Comparison of ENCODE assay signal across 1 cellular context in the genomic region with DNA sequence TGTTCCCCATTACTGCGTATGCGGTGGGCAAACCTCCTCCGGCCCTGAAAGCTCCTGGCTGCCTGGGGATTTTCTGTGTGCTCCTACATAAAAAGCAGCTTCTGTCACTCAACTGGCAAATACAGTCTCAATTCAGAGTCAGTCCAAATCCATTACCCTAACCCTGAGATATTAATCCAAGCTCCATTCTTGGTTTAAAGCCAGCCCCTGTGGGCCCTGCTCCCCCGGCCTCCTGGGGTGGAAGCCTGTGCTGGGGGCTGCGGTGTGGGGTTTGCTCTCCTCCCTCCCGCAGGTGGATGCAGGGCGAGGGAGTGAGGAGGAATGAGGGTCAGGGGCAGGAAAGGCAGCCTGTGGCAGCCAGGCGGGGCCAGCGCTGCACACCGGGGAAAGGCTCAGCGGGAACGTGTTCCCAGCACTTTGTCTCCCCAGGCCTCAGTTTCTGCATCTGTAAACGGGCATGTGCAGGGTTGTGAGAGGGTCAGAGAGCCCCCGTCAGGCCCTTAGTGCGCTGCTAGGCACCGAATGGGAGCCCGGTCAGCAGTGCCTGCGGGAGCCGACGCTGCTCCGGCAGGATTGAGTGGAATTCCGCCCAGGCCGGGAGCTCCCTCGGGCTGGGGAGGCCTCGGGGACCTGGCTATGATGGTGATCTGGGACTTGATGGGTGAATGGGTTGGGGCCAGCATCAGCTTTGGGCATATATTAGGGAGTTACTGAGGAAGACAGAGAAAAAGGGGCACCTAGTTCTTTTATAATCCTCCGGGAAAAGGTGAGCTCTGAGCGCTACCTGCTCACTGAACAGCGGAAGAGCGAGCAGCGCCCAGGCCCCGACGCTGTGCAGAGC.
TF ChIP-seq lines count a peak whose summit lies in the region.

No MANE protein-coding gene starts in this region.

TF ChIP-seq in HepG2, 621 proteins besides CTCF, POLR2A, EP300 and RAD21 (continued from another document and continues in another):
- TF ChIP-seq ZNF609 (CRISPR knock-in tag; IDR thresholded peaks at IDR 0.05; ENCODE audit: borderline replicate concordance) (no peak), TRIM24 (CRISPR knock-in tag; IDR thresholded peaks at IDR 0.05) (no peak), GFI1 (CRISPR knock-in tag; IDR thresholded peaks at IDR 0.05; ENCODE audit: borderline replicate concordance) (peak; percentile 48; the same call in 1 of the 2 replicates), MAFF (IDR thresholded peaks at IDR 0.05; ENCODE audit: low read depth, low read length) (no peak), POLR2AphosphoS5 (IDR thresholded peaks at IDR 0.05; ENCODE audit: low read depth, low read length) (no peak), ZNF180 (CRISPR knock-in tag; IDR thresholded peaks at IDR 0.05; ENCODE audit: borderline replicate concordance, low read depth) (no peak), SRF (IDR thresholded peaks at IDR 0.05; ENCODE audit: low read depth, low read length) (no peak), SNAI1 (CRISPR knock-in tag; IDR thresholded peaks at IDR 0.05; ENCODE audit: borderline replicate concordance) (0 out of 2 replicates have a peak, but pooled peaks have one; percentile 68), RFX1 (IDR thresholded peaks at IDR 0.05) (no peak), ZNF317 (CRISPR knock-in tag; IDR thresholded peaks at IDR 0.05) (peak; percentile 62; the same call in 1 of the 2 replicates), ZNF276 (CRISPR knock-in tag; IDR thresholded peaks at IDR 0.05; ENCODE audit: low read depth) (no peak), RBFOX2 (IDR thresholded peaks at IDR 0.05; ENCODE audit: low read depth, low read length) (0 out of 2 replicates have a peak, but pooled peaks have one; percentile 23), ZNF660 (CRISPR knock-in tag; IDR thresholded peaks at IDR 0.05; ENCODE audit: borderline replicate concordance, low read depth) (no peak), MEIS2 (CRISPR knock-in tag; IDR thresholded peaks at IDR 0.05) (no peak), GPN1 (CRISPR knock-in tag; IDR thresholded peaks at IDR 0.05; ENCODE audit: borderline replicate concordance) (no peak), ZNF264 (CRISPR knock-in tag; IDR thresholded peaks at IDR 0.05) (no peak), BRD4 (CRISPR knock-in tag; IDR thresholded peaks at IDR 0.05) (no peak), TBX2 (CRISPR knock-in tag; IDR thresholded peaks at IDR 0.05; ENCODE audit: borderline replicate concordance) (no peak), ADNP (CRISPR knock-in tag; IDR thresholded peaks at IDR 0.05) (no peak), SAP130 (CRISPR knock-in tag; IDR thresholded peaks at IDR 0.05; ENCODE audit: low read depth) (no peak; the same call in 1 of the 2 replicates), ZXDC (CRISPR knock-in tag; IDR thresholded peaks at IDR 0.05) (no peak), PRDM15 (CRISPR knock-in tag; IDR thresholded peaks at IDR 0.05) (no peak), SP4 (CRISPR knock-in tag; IDR thresholded peaks at IDR 0.05) (no peak), ATF4 (CRISPR knock-in tag; IDR thresholded peaks at IDR 0.05) (no peak), ZNF607 (CRISPR knock-in tag; IDR thresholded peaks at IDR 0.05; ENCODE audit: borderline replicate concordance) (no peak), HDAC1 (CRISPR knock-in tag; IDR thresholded peaks at IDR 0.05) (peak; percentile 6; the same call in 1 of the 2 replicates), ZFP82 (CRISPR knock-in tag; IDR thresholded peaks at IDR 0.05; ENCODE audit: borderline replicate concordance) (0 out of 2 replicates have a peak, but pooled peaks have one; percentile 5), PATZ1 (CRISPR knock-in tag; IDR thresholded peaks at IDR 0.05) (peak; percentile 30; the same call in 1 of the 2 replicates), SOX13 (IDR thresholded peaks at IDR 0.05) (0 out of 2 replicates have a peak, but pooled peaks have one; percentile 18), SOX13 (CRISPR knock-in tag; conservative IDR thresholded peaks at IDR 0.05 in 1 of 2, IDR thresholded peaks at IDR 0.05 in 1 of 2) (no peak), FOSL1 (CRISPR knock-in tag; IDR thresholded peaks at IDR 0.05; ENCODE audit: borderline replicate concordance) (no peak)
- TF ChIP-seq, protein P1, sequence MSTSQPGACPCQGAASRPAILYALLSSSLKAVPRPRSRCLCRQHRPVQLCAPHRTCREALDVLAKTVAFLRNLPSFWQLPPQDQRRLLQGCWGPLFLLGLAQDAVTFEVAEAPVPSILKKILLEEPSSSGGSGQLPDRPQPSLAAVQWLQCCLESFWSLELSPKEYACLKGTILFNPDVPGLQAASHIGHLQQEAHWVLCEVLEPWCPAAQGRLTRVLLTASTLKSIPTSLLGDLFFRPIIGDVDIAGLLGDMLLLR (CRISPR knock-in tag; IDR thresholded peaks at IDR 0.05): peak; percentile 55; the same call in 1 of the 2 replicates
- TF ChIP-seq, protein P2, sequence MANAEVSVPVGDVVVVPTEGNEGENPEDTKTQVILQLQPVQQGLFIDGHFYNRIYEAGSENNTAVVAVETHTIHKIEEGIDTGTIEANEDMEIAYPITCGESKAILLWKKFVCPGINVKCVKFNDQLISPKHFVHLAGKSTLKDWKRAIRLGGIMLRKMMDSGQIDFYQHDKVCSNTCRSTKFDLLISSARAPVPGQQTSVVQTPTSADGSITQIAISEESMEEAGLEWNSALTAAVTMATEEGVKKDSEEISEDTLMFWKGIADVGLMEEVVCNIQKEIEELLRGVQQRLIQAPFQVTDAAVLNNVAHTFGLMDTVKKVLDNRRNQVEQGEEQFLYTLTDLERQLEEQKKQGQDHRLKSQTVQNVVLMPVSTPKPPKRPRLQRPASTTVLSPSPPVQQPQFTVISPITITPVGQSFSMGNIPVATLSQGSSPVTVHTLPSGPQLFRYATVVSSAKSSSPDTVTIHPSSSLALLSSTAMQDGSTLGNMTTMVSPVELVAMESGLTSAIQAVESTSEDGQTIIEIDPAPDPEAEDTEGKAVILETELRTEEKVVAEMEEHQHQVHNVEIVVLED (CRISPR knock-in tag; IDR thresholded peaks at IDR 0.05; ENCODE audit: borderline replicate concordance): no peak
- TF ChIP-seq, protein P3, sequence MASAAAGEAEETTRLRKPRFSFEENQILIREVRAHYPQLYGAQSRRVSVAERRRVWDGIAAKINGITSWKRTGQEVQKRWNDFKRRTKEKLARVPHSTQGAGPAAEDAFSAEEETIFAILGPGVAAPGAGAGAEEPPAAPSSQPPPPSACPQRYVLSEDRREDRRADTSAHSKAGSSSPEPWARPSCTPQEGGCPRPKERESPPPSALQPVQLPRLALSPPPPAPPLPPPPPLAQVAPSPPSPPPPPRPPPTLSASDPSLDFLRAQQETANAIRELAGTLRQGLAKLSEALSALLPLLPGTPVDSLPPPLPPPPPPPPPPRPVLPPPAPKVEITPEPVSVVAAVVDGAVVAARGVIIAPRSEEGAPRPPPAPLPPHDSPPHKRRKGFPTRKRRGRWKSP (CRISPR knock-in tag; IDR thresholded peaks at IDR 0.05): no peak; the same call in none of the 2 replicates
